ENCODE assay signal across 1 cellular context in genomic region chr20:50320910-50321796, GRCh38.
TF ChIP-seq lines count a peak whose summit lies in the region.

No MANE protein-coding gene starts in this region.

TF ChIP-seq in HepG2, 621 proteins besides CTCF, POLR2A, EP300 and RAD21 (continued from another document and continues in another):
- peak; percentile 48; the same call in 1 of the 2 replicates for TF ChIP-seq ZNF766 (CRISPR knock-in tag; IDR thresholded peaks at IDR 0.05; ENCODE audit: borderline replicate concordance)
- no peak for TF ChIP-seq ZNF770 (CRISPR knock-in tag; IDR thresholded peaks at IDR 0.05)
- TF ChIP-seq ZNF407 (CRISPR knock-in tag; IDR thresholded peaks at IDR 0.05; ENCODE audit: not compliant biosample characterization), result peak; percentile 96
- TF ChIP-seq REST (IDR thresholded peaks at IDR 0.05; ENCODE audit: borderline replicate concordance in 1 of 2, low read depth in 1 of 2, low read length in 2 of 2), result no peak
- 0 out of 4 replicates have a peak, but pooled peaks of 1 of the 2 experiments have one; percentile 2 for TF ChIP-seq MAFK (conservative IDR thresholded peaks at IDR 0.05 in 1 of 2, IDR thresholded peaks at IDR 0.05 in 1 of 2; ENCODE audit: low read length in 2 of 2)
- TF ChIP-seq TFDP1 (CRISPR knock-in tag; IDR thresholded peaks at IDR 0.05; ENCODE audit: borderline replicate concordance), result 0 out of 2 replicates have a peak, but pooled peaks have one; percentile 4
- TF ChIP-seq ZNF564 (CRISPR knock-in tag; IDR thresholded peaks at IDR 0.05), result 0 out of 2 replicates have a peak, but pooled peaks have one; percentile 35
- TF ChIP-seq JDP2 (CRISPR knock-in tag; IDR thresholded peaks at IDR 0.05; ENCODE audit: borderline replicate concordance), result no peak
- TF ChIP-seq ZNF691 (CRISPR knock-in tag; IDR thresholded peaks at IDR 0.05; ENCODE audit: borderline replicate concordance, low read depth), result peak; percentile 91
- no peak for TF ChIP-seq CERS6 (CRISPR knock-in tag; IDR thresholded peaks at IDR 0.05)
- peak; percentile 85 for TF ChIP-seq ARNTL (CRISPR knock-in tag; IDR thresholded peaks at IDR 0.05)
- TF ChIP-seq ZNF34 (CRISPR knock-in tag; IDR thresholded peaks at IDR 0.05; ENCODE audit: borderline replicate concordance), result peak; percentile 98
- TF ChIP-seq SOX13 (IDR thresholded peaks at IDR 0.05), result 0 out of 2 replicates have a peak, but pooled peaks have one; percentile 40
- peak in 1 of 2 experiments; percentile 72; a peak in 2 of 4 replicates for TF ChIP-seq SOX13 (CRISPR knock-in tag; conservative IDR thresholded peaks at IDR 0.05 in 1 of 2, IDR thresholded peaks at IDR 0.05 in 1 of 2)
- TF ChIP-seq E2F2 (CRISPR knock-in tag; IDR thresholded peaks at IDR 0.05; ENCODE audit: borderline replicate concordance), result no peak; the same call in none of the 2 replicates
- peak; percentile 72; the same call in 1 of the 2 replicates for TF ChIP-seq THAP9 (CRISPR knock-in tag; IDR thresholded peaks at IDR 0.05; ENCODE audit: borderline replicate concordance)
- TF ChIP-seq TEF (CRISPR knock-in tag; IDR thresholded peaks at IDR 0.05), result no peak
- peak; percentile 72 for TF ChIP-seq PAXIP1 (CRISPR knock-in tag; conservative IDR thresholded peaks at IDR 0.05)
- TF ChIP-seq DRAP1 (CRISPR knock-in tag; IDR thresholded peaks at IDR 0.05), result peak; percentile 78
